ENCODE assay signal across 10 cellular contexts in the genomic region with DNA sequence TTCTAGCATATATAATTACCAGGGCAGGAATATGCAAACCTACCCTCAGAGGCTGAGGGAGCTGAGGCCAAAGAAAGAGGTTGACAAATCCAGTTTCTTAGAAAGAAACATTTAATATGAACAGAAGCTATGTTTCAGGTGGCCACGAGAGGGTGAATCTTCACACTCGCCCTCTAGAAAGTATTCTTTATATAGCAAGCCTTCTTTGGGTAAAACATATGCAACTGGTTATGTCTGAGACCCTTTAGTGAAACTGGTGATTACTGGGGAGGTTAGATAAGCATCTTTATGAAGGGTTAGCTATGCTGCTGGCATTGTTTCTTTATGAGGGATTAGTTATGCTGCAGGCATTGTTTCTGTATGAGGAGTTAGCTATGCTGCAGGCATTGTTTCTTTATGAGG. TPM values are rescaled to one million over a fixed set of nuclear protein-coding genes. Genes with fewer than 3 reads are reported as not detected.
DNase-seq lines count a peak whose midpoint lies in the region; ATAC-seq and TF ChIP-seq lines count a peak whose summit lies in the region.
"Had no signal": no experiment of that assay in that cellular context is flagged by ENCODE, and none has a peak within 500 bp of the region (broad histone marks: within the 10 kb centered on the region; RNA-seq: fewer than 3 reads in every experiment).

No MANE protein-coding gene starts in this region.

- no peaks in the 10 kb centered on the region for H3K9me3 Mint-ChIP-seq in stimulated activated naive CD8-positive, alpha-beta T cell treated with anti-CD3 and anti-CD28 coated beads, Interleukin-15, amount 100 ng/mL, for 72 hours
- no peaks in the 10 kb centered on the region for H3K9me3 Mint-ChIP-seq in T-helper 2 cell treated with Interferon-gamma antibody and Interleukin-4, amounts not matched to agents 5 μg/mL and 100 μg/mL, for 36 hours

- H3K18ac ChIP-seq in mesendoderm (ENCODE audit: low read length), result no peak overlapping the region

- no peak overlapping the region for H3K4me3 ChIP-seq in OCI-LY1 (ENCODE audit: low read depth, low read length, poor library complexity, severe bottlenecking)
- H3K4me3 ChIP-seq in mesendoderm (ENCODE audit: low read length), result no peak overlapping the region
- H3K4me3 ChIP-seq: tibial artery had no signal

- H3K56ac ChIP-seq in mesendoderm (ENCODE audit: low read length), result no peak overlapping the region

- H3K27ac ChIP-seq in OCI-LY1 (ENCODE audit: low read depth, low read length, poor library complexity, severe bottlenecking), result no peak overlapping the region
- no peak overlapping the region for H3K27ac ChIP-seq in mesendoderm (ENCODE audit: low read depth, low read length)
- H3K27ac ChIP-seq: parathyroid adenoma, tibial artery had no signal

- no peaks in the 10 kb centered on the region for H4K20me1 ChIP-seq in OCI-LY1 (ENCODE audit: insufficient read depth, low read length)

- TF ChIP-seq CTCF in OCI-LY1 (IDR thresholded peaks at IDR 0.05; ENCODE audit: low read length), result peak; percentile 63

- no peaks in the 10 kb centered on the region for H3F3A ChIP-seq in OCI-LY1 (ENCODE audit: insufficient read depth, low read length)

- no peak overlapping the region for H2BK5ac ChIP-seq in mesendoderm (ENCODE audit: low read length)

- DNase-seq in stimulated activated naive CD8-positive, alpha-beta T cell treated with anti-CD3 and anti-CD28 coated beads, Interleukin-15, Interleukin-2, amounts not matched to agents 100 U/mL and 50 U/mL, for 24 hours, result peak; percentile 3
- no peak for DNase-seq in stimulated activated naive CD8-positive, alpha-beta T cell treated with anti-CD3 and anti-CD28 coated beads, Interleukin-15, amount 100 ng/mL, for 72 hours
- DNase-seq in fibroblast of the conjunctiva (ENCODE audit: low read depth) (peak; percentile 6), mesendoderm (no peak)
- DNase-seq in T-helper 2 cell treated with Interferon-gamma antibody and Interleukin-4, amounts not matched to agents 5 μg/mL and 100 μg/mL, for 36 hours (ENCODE audit: low spot score), result no peak
- DNase-seq: tibial artery had no signal

- no peak overlapping the region for H4K8ac ChIP-seq in mesendoderm (ENCODE audit: low read depth, low read length)

- no peak overlapping the region for H4K5ac ChIP-seq in mesendoderm (ENCODE audit: low read length)

- no peak for ATAC-seq in stimulated activated naive CD8-positive, alpha-beta T cell treated with anti-CD3 and anti-CD28 coated beads, Interleukin-15, Interleukin-2, amounts not matched to agents 100 U/mL and 50 U/mL, for 24 hours
- ATAC-seq in stimulated activated naive CD8-positive, alpha-beta T cell treated with anti-CD3 and anti-CD28 coated beads, Interleukin-15, amount 100 ng/mL, for 72 hours, result no peak
- ATAC-seq in HG02610 (IDR thresholded peaks at IDR 0.05; ENCODE audit: unreplicated experiment) (no peak), HG03135 (IDR thresholded peaks at IDR 0.05; ENCODE audit: unreplicated experiment) (no peak)

- no peaks in the 10 kb centered on the region for H3K27me3 Mint-ChIP-seq in stimulated activated naive CD8-positive, alpha-beta T cell treated with anti-CD3 and anti-CD28 coated beads, Interleukin-15, amount 100 ng/mL, for 72 hours
- H3K27me3 Mint-ChIP-seq in T-helper 2 cell treated with Interferon-gamma antibody and Interleukin-4, amounts not matched to agents 5 μg/mL and 100 μg/mL, for 36 hours (ENCODE audit: low read depth), result no peaks in the 10 kb centered on the region

- H3K9me2 ChIP-seq in OCI-LY1 (ENCODE audit: low read depth, low read length), result no peaks in the 10 kb centered on the region

- no peak overlapping the region for H3K4me3 Mint-ChIP-seq in stimulated activated naive CD8-positive, alpha-beta T cell treated with anti-CD3 and anti-CD28 coated beads, Interleukin-15, amount 100 ng/mL, for 72 hours
- H3K4me3 Mint-ChIP-seq in T-helper 2 cell treated with Interferon-gamma antibody and Interleukin-4, amounts not matched to agents 5 μg/mL and 100 μg/mL, for 36 hours, result no peak overlapping the region

- no peak overlapping the region for H3K27ac Mint-ChIP-seq in stimulated activated naive CD8-positive, alpha-beta T cell treated with anti-CD3 and anti-CD28 coated beads, Interleukin-15, amount 100 ng/mL, for 72 hours
- H3K27ac Mint-ChIP-seq in T-helper 2 cell treated with Interferon-gamma antibody and Interleukin-4, amounts not matched to agents 5 μg/mL and 100 μg/mL, for 36 hours, result no peak overlapping the region

- WGBS in mesendoderm (ENCODE audit: extremely low coverage, insufficient coverage, low lambda C conversion rate), result no CpG with 5 or more reads among the region's 2 CpGs

- H2BK120ac ChIP-seq in mesendoderm (ENCODE audit: low read depth, low read length), result no peak overlapping the region

- no peaks in the 10 kb centered on the region for H3K79me1 ChIP-seq in mesendoderm (ENCODE audit: low read length)

- no peak overlapping the region for H3K23ac ChIP-seq in mesendoderm (ENCODE audit: low read length)

- H3K4me1 ChIP-seq in OCI-LY1 (ENCODE audit: insufficient read depth, low read length, severe bottlenecking), result no peaks in the 10 kb centered on the region
- no peaks in the 10 kb centered on the region for H3K4me1 ChIP-seq in mesendoderm (ENCODE audit: control insufficient read depth, low read depth, low read length)
- H3K4me1 ChIP-seq: parathyroid adenoma, tibial artery had no signal

- no peak overlapping the region for H3K4ac ChIP-seq in mesendoderm (ENCODE audit: low read depth, low read length)

- H3K27me3 ChIP-seq in OCI-LY1 (ENCODE audit: insufficient read depth, low read length), result no peaks in the 10 kb centered on the region
- H3K27me3 ChIP-seq in mesendoderm (ENCODE audit: insufficient read depth, low read length, poor library complexity), result no peaks in the 10 kb centered on the region
- H3K27me3 ChIP-seq: tibial artery had no signal

- no peaks in the 10 kb centered on the region for H3K36me3 ChIP-seq in OCI-LY1 (ENCODE audit: insufficient read depth, low read length)
- no peaks in the 10 kb centered on the region for H3K36me3 ChIP-seq in mesendoderm (ENCODE audit: control insufficient read depth, insufficient read depth, low read length)
- H3K36me3 ChIP-seq: tibial artery had no signal

- H3K4me1 Mint-ChIP-seq in stimulated activated naive CD8-positive, alpha-beta T cell treated with anti-CD3 and anti-CD28 coated beads, Interleukin-15, amount 100 ng/mL, for 72 hours, result no peaks in the 10 kb centered on the region
- no peaks in the 10 kb centered on the region for H3K4me1 Mint-ChIP-seq in T-helper 2 cell treated with Interferon-gamma antibody and Interleukin-4, amounts not matched to agents 5 μg/mL and 100 μg/mL, for 36 hours (ENCODE audit: low read depth)

- no peaks in the 10 kb centered on the region for H3K9me3 ChIP-seq in OCI-LY1 (ENCODE audit: low read length)
- H3K9me3 ChIP-seq: tibial artery had no signal

- H3K36me3 Mint-ChIP-seq in T-helper 2 cell treated with Interferon-gamma antibody and Interleukin-4, amounts not matched to agents 5 μg/mL and 100 μg/mL, for 36 hours (ENCODE audit: low read depth), result no peaks in the 10 kb centered on the region

- H2BK15ac ChIP-seq in mesendoderm (replicated peaks; ENCODE audit: low read depth), result no peak overlapping the region

- H2AFZ ChIP-seq in OCI-LY1 (ENCODE audit: low read length), result no peak overlapping the region
- H2AFZ ChIP-seq: parathyroid adenoma had no signal

- H3K79me2 ChIP-seq in OCI-LY1 (ENCODE audit: insufficient read depth, low read length) (no peaks in the 10 kb centered on the region), mesendoderm (ENCODE audit: control insufficient read depth, insufficient read depth, low read length) (no peaks in the 10 kb centered on the region)
- H3K79me2 ChIP-seq: parathyroid adenoma had no signal

- H2AK5ac ChIP-seq in mesendoderm (ENCODE audit: low read length), result no peak overlapping the region

- H3K9ac ChIP-seq in OCI-LY1 (ENCODE audit: low read length) (no peak overlapping the region), mesendoderm (ENCODE audit: low read length) (no peak overlapping the region)
- H3K9ac ChIP-seq: parathyroid adenoma had no signal

- H3K4me2 ChIP-seq in OCI-LY1 (ENCODE audit: low read length) (no peak overlapping the region), mesendoderm (ENCODE audit: low read length) (no peak overlapping the region)

RNA-seq across cellular contexts. Expression of a gene that starts 50.7 kb away (rescaled TPM):
- not detected for polyA plus RNA-seq in mesendoderm (2013, experiment 1 of 2)
- polyA plus RNA-seq in mesendoderm (2013, experiment 2 of 2), result not detected

Comparison
In these comparisons a context has a peak if more than half of its experiments do, and no peak if none do; other contexts are left out.
1. DNase-seq: peak in stimulated activated naive CD8-positive, alpha-beta T cell treated with anti-CD3 and anti-CD28 coated beads, Interleukin-15, Interleukin-2, amounts not matched to agents 100 U/mL and 50 U/mL, for 24 hours (single experiment) and fibroblast of the conjunctiva (single experiment); none in stimulated activated naive CD8-positive, alpha-beta T cell treated with anti-CD3 and anti-CD28 coated beads, Interleukin-15, amount 100 ng/mL, for 72 hours (0 of 2), mesendoderm (single experiment) and T-helper 2 cell treated with Interferon-gamma antibody and Interleukin-4, amounts not matched to agents 5 μg/mL and 100 μg/mL, for 36 hours (single experiment).